ENCODE assay signal across 8 cellular contexts in the genomic region with DNA sequence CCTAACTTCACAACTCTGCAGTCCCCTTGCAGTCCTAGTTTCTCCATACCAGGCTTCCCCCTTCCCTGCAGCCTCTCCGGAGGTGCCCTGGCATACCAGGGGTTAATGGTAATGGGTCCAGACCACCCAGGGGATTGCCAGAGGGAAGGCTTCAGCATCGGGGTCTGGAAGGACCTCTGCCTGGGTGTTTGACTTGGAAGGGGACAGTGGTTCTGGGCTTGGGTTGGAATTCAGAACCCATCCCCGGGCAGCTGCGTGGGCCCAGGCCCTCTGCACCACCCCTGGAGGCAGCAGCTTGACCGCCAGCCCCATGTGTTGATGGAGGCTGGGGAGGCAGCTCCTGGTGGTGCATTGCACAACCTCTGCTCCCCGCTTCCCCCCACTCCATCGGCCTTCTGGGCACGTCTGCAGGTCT. TPM values are rescaled to one million over a fixed set of nuclear protein-coding genes. Genes with fewer than 3 reads are reported as not detected.
DNase-seq lines count a peak whose midpoint lies in the region; ATAC-seq and TF ChIP-seq lines count a peak whose summit lies in the region.

No MANE protein-coding gene starts in this region.

- H3K4me1 Mint-ChIP-seq in CD4-positive, CD25-positive, alpha-beta regulatory T cell = peaks cover 0 to 14% (median 4%) of the 10 kb centered on the region in 4 donors
- H3K4me1 Mint-ChIP-seq in osteocyte (ENCODE audit: unreplicated experiment) = peaks cover 24% of the 10 kb centered on the region

- H3K4me3 ChIP-seq in CD4-positive, CD25-positive, alpha-beta regulatory T cell (ENCODE audit: low read depth, low read length) = no peak overlapping the region
- H3K4me3 ChIP-seq in RWPE2 (ENCODE audit: severe bottlenecking) (peak overlapping the region; percentile 84), epithelial cell of proximal tubule (ENCODE audit: low read depth, low read length) (peak overlapping the region; percentile 92)

- H3K9me3 Mint-ChIP-seq in CD4-positive, CD25-positive, alpha-beta regulatory T cell = peaks cover 0 to 2% (median 0%) of the 10 kb centered on the region in 7 donors
- no peaks in the 10 kb centered on the region for H3K9me3 Mint-ChIP-seq in osteocyte (ENCODE audit: unreplicated experiment)

- DNase-seq in CD4-positive, CD25-positive, alpha-beta regulatory T cell = no peak
- DNase-seq in RWPE2 (ENCODE audit: low spot score) (no peak), epithelial cell of proximal tubule (ENCODE audit: low read depth) (no peak), osteocyte (ENCODE audit: extremely low spot score, unreplicated experiment) (no peak), NCI-H1105 treated with DMSO at 0.1 percent for 48 hours (lab: John Stamatoyannopoulos, UW) (no peak), superior temporal gyrus (ENCODE audit: extremely low spot score) (no peak), inferior parietal cortex (ENCODE audit: extremely low spot score) (no peak)

- peak overlapping the region; percentile 47 to 81 (median 62) for H3K4me3 Mint-ChIP-seq in CD4-positive, CD25-positive, alpha-beta regulatory T cell
- peak overlapping the region; percentile 82 for H3K4me3 Mint-ChIP-seq in osteocyte (ENCODE audit: unreplicated experiment)

- peaks cover 17% of the 10 kb centered on the region for H3K27me3 Mint-ChIP-seq in CD4-positive, CD25-positive, alpha-beta regulatory T cell
- no peaks in the 10 kb centered on the region for H3K27me3 Mint-ChIP-seq in osteocyte (ENCODE audit: unreplicated experiment)

- no peaks in the 10 kb centered on the region for H3K27me3 ChIP-seq in CD4-positive, CD25-positive, alpha-beta regulatory T cell (ENCODE audit: control insufficient read depth, insufficient read depth, low read length)
- no peaks in the 10 kb centered on the region for H3K27me3 ChIP-seq in RWPE2 (ENCODE audit: insufficient read depth, poor library complexity, severe bottlenecking)

- TF ChIP-seq CTCF in RWPE2 (IDR thresholded peaks at IDR 0.05; ENCODE audit: poor library complexity, severe bottlenecking) (no peak), epithelial cell of proximal tubule (conservative IDR thresholded peaks at IDR 0.05; ENCODE audit: low read depth, low read length) (peak; percentile 3), osteocyte (IDR thresholded peaks at IDR 0.05) (no peak)

- no peak for ATAC-seq in CD4-positive, CD25-positive, alpha-beta regulatory T cell (ENCODE audit: low read depth in 2 of 2)
- ATAC-seq in RWPE2 (ENCODE audit: low read depth) (no peak), HG03439 (IDR thresholded peaks at IDR 0.05; ENCODE audit: unreplicated experiment) (no peak)

- H3K4me1 ChIP-seq in CD4-positive, CD25-positive, alpha-beta regulatory T cell (ENCODE audit: control insufficient read depth, insufficient read depth, low read length, poor library complexity, severe bottlenecking) = peaks cover 4% of the 10 kb centered on the region
- H3K4me1 ChIP-seq in RWPE2 (ENCODE audit: insufficient read depth, poor library complexity, severe bottlenecking) = no peaks in the 10 kb centered on the region

- no peaks in the 10 kb centered on the region for H3K9me3 ChIP-seq in CD4-positive, CD25-positive, alpha-beta regulatory T cell (ENCODE audit: control insufficient read depth in 2 of 2, low read length in 2 of 2)
- no peaks in the 10 kb centered on the region for H3K9me3 ChIP-seq in RWPE2 (ENCODE audit: severe bottlenecking)

- no peaks in the 10 kb centered on the region for H3K36me3 ChIP-seq in CD4-positive, CD25-positive, alpha-beta regulatory T cell (ENCODE audit: control insufficient read depth, insufficient read depth, low read length)
- H3K36me3 ChIP-seq in RWPE2 (ENCODE audit: low read depth) = peaks cover 3% of the 10 kb centered on the region; the same call in 1 of the 2 replicates

- no peak overlapping the region for H3K27ac Mint-ChIP-seq in CD4-positive, CD25-positive, alpha-beta regulatory T cell
- no peak overlapping the region for H3K27ac Mint-ChIP-seq in osteocyte (ENCODE audit: unreplicated experiment)

- H3K27ac ChIP-seq in CD4-positive, CD25-positive, alpha-beta regulatory T cell (ENCODE audit: insufficient read depth, low read length, poor library complexity, severe bottlenecking) = no peak overlapping the region
- peak overlapping the region; percentile 49 for H3K27ac ChIP-seq in RWPE2 (ENCODE audit: poor library complexity, severe bottlenecking)

- H3K36me3 Mint-ChIP-seq in CD4-positive, CD25-positive, alpha-beta regulatory T cell = no peaks in the 10 kb centered on the region
- no peaks in the 10 kb centered on the region for H3K36me3 Mint-ChIP-seq in osteocyte (ENCODE audit: unreplicated experiment)

RNA-seq across cellular contexts. Expression of a gene that starts 1.3 kb away (rescaled TPM):
- total RNA-seq in CD4-positive, CD25-positive, alpha-beta regulatory T cell = 0.22 TPM
- not detected for polyA plus RNA-seq in CD4-positive, CD25-positive, alpha-beta regulatory T cell
- 48.8 and 77.7 TPM in 2 replicates for total RNA-seq in epithelial cell of proximal tubule
- total RNA-seq in osteocyte = 37.7 and 43.9 TPM in 2 replicates

Comparison
In these comparisons a context has a peak if more than half of its experiments do, and no peak if none do; other contexts are left out.
1. RNA of a gene that starts 1.3 kb away (total RNA-seq): 48.8 to 77.7 TPM in epithelial cell of proximal tubule and 37.7 to 43.9 TPM in osteocyte; 0.22 TPM in CD4-positive, CD25-positive, alpha-beta regulatory T cell (single experiment); every median in the first group is over 10 times any median in the second.